9 cellular contexts compared by ENCODE assay signal in the genomic region with DNA sequence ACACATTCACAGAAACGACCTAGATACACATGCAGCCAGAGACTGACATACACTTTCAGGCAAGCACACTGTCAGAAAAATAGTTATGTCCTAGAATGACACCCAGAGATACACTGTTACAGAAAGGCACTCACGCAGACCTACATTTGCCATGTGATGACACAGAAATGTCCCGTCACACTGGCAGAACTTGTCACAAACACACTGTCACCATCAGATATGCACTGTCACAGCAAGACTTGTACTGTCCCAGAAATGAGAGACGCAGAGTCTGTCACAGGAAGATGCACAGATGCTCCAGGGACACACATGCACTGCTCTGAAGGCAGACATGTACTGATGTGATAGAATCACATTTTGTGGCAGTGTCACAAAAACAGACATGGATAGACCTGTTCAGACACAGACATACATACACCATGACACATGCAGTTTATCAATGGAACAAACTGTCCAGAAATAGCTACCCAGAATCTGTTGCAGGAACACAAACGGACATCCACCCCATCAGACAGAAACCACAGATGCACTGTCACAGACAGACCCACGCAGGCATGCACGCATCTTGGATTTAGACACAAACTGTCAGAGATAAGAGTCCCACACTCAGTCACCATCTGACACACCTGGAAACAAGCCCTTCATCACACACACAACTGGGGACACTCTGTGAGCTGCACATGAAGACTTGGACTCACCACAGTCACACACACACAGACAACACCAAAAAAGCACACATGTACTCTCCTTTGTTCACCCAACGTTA. TPM values are rescaled to one million over a fixed set of nuclear protein-coding genes. Genes with fewer than 3 reads are reported as not detected.
DNase-seq lines count a peak whose midpoint lies in the region; ATAC-seq and TF ChIP-seq lines count a peak whose summit lies in the region.
"Had no signal": no experiment of that assay in that cellular context is flagged by ENCODE, and none has a peak within 500 bp of the region (broad histone marks: within the 10 kb centered on the region; RNA-seq: fewer than 3 reads in every experiment).

No MANE protein-coding gene starts in this region.

- H3K4me3 ChIP-seq in right atrium auricular region (peak overlapping the region in 1 of 2 donors; percentile 53), mesodermal cell (ENCODE audit: extremely low read depth, insufficient read depth, low read length, poor library complexity, severe bottlenecking) (peak overlapping the region; percentile 52)

- peak overlapping the region; percentile 95 for H3K27ac Mint-ChIP-seq in activated naive CD4-positive, alpha-beta T cell treated with anti-CD3 and anti-CD28 coated beads, Interleukin-2, amount 10 ng/mL, durations not matched to agents 7 days and 5 days
- peak overlapping the region; percentile 88 for H3K27ac Mint-ChIP-seq in type B pancreatic cell

- no peaks in the 10 kb centered on the region for H3K27me3 ChIP-seq in right atrium auricular region

- peak overlapping the region; percentile 70 to 87 for H3K27ac ChIP-seq in right atrium auricular region
- H3K27ac ChIP-seq in mesodermal cell (ENCODE audit: low read depth, low read length, severe bottlenecking): no peak overlapping the region

- ATAC-seq in HG03432 (IDR thresholded peaks at IDR 0.05; ENCODE audit: unreplicated experiment) (no peak), GM21390 (IDR thresholded peaks at IDR 0.05; ENCODE audit: unreplicated experiment) (no peak), HG02798 (IDR thresholded peaks at IDR 0.05; ENCODE audit: poor library complexity, unreplicated experiment) (no peak)

- H3K9me3 Mint-ChIP-seq in activated naive CD4-positive, alpha-beta T cell treated with anti-CD3 and anti-CD28 coated beads, Interleukin-2, amount 10 ng/mL, durations not matched to agents 7 days and 5 days: no peaks in the 10 kb centered on the region
- no peaks in the 10 kb centered on the region for H3K9me3 Mint-ChIP-seq in type B pancreatic cell

- H3K27me3 Mint-ChIP-seq in activated naive CD4-positive, alpha-beta T cell treated with anti-CD3 and anti-CD28 coated beads, Interleukin-2, amount 10 ng/mL, durations not matched to agents 7 days and 5 days: no peaks in the 10 kb centered on the region
- no peaks in the 10 kb centered on the region for H3K27me3 Mint-ChIP-seq in type B pancreatic cell

- H3K4me1 Mint-ChIP-seq in activated naive CD4-positive, alpha-beta T cell treated with anti-CD3 and anti-CD28 coated beads, Interleukin-2, amount 10 ng/mL, durations not matched to agents 7 days and 5 days: peaks cover 49% of the 10 kb centered on the region
- peaks cover 17% of the 10 kb centered on the region for H3K4me1 Mint-ChIP-seq in type B pancreatic cell (ENCODE audit: unreplicated experiment)

- WGBS in mesodermal cell (ENCODE audit: insufficient coverage in 2 of 2), 2 experiments: 65 to 83% methylated on average over 4 to 5 of the region's 8 CpGs

- peaks cover 71% of the 10 kb centered on the region for H3K36me3 Mint-ChIP-seq in activated naive CD4-positive, alpha-beta T cell treated with anti-CD3 and anti-CD28 coated beads, Interleukin-2, amount 10 ng/mL, durations not matched to agents 7 days and 5 days
- peaks cover 4% of the 10 kb centered on the region for H3K36me3 Mint-ChIP-seq in type B pancreatic cell

- CTCF ChIA-PET in activated naive CD4-positive, alpha-beta T cell treated with anti-CD3 and anti-CD28 coated beads, Interleukin-2, amount 10 ng/mL, durations not matched to agents 7 days and 5 days (lab: Charles Lee): interaction anchor here (3.6 kb wide), 1 partner anchor 17 kb away, joined by 24 read pairs; no protein-coding TSS in a partner anchor

- DNase-seq in right atrium auricular region (ENCODE audit: low spot score) (no peak), cardiac septum (ENCODE audit: low spot score) (no peak), type B pancreatic cell (ENCODE audit: extremely low spot score, unreplicated experiment) (no peak)
- peak; percentile 56 for DNase-seq in activated naive CD4-positive, alpha-beta T cell treated with anti-CD3 and anti-CD28 coated beads, Interleukin-2, amount 10 ng/mL, durations not matched to agents 7 days and 5 days
- DNase-seq: NCI-H1417 treated with DMSO at 0.1 percent for 48 hours had no signal

- TF ChIP-seq CTCF in right atrium auricular region (IDR thresholded peaks at IDR 0.05) (no peak), type B pancreatic cell (conservative IDR thresholded peaks at IDR 0.05) (no peak)

- peaks cover 22% of the 10 kb centered on the region for H3K36me3 ChIP-seq in right atrium auricular region
- peaks cover 21% of the 10 kb centered on the region for H3K36me3 ChIP-seq in mesodermal cell (ENCODE audit: control insufficient read depth, insufficient read depth, low read length)

- H3K4me1 ChIP-seq in right atrium auricular region (peaks cover 0 to 24% of the 10 kb centered on the region in 2 donors), mesodermal cell (ENCODE audit: control insufficient read depth, insufficient read depth, low read length, poor library complexity, severe bottlenecking) (peaks cover 16% of the 10 kb centered on the region)

- intact Hi-C loops in cardiac septum (cut with DNase I): loop anchor here (5.0 to 10.0 kb wide), 2 partner anchors 37 to 275 kb away; partner anchors contain the start of gene OTUD5

- H3K9me3 ChIP-seq in right atrium auricular region: no peaks in the 10 kb centered on the region
- no peaks in the 10 kb centered on the region for H3K9me3 ChIP-seq in mesodermal cell (ENCODE audit: control insufficient read depth, low read length)

- H3K4me3 Mint-ChIP-seq in activated naive CD4-positive, alpha-beta T cell treated with anti-CD3 and anti-CD28 coated beads, Interleukin-2, amount 10 ng/mL, durations not matched to agents 7 days and 5 days: peak overlapping the region; percentile 94
- H3K4me3 Mint-ChIP-seq in type B pancreatic cell: peak overlapping the region; percentile 88

RNA-seq across cellular contexts. Expression of gene PIM2, which starts 1.3 kb away (rescaled TPM):
- 1 to 10 TPM; 5.4 to 9.1 TPM for total RNA-seq in right atrium auricular region
- 2.7 TPM for total RNA-seq in cardiac septum
- polyA plus RNA-seq in mesodermal cell (2013, experiment 1 of 2): 6.9 TPM
- 7.1 TPM for polyA plus RNA-seq in mesodermal cell (2013, experiment 2 of 2)
- 9.3 and 11.5 TPM in 2 replicates for total RNA-seq in type B pancreatic cell (ENCODE audit: low replicate concordance)

RNA-seq across cellular contexts. Expression of gene SLC35A2, which starts 8.7 kb away (rescaled TPM):
- total RNA-seq in right atrium auricular region (10 to 100 TPM; 16.8 to 18.8 TPM), cardiac septum (13.0 TPM), type B pancreatic cell (ENCODE audit: low replicate concordance) (33.3 and 79.0 TPM in 2 replicates)
- 22.6 TPM for polyA plus RNA-seq in mesodermal cell (2013, experiment 1 of 2)
- 18.7 TPM for polyA plus RNA-seq in mesodermal cell (2013, experiment 2 of 2)

RNA-seq across cellular contexts. Expression of gene PQBP1, which starts 22.4 kb away (rescaled TPM):
- total RNA-seq in right atrium auricular region: 10 to 100 TPM; 44.4 to 66.7 TPM
- total RNA-seq in cardiac septum: 42.2 TPM
- 55.0 TPM for polyA plus RNA-seq in mesodermal cell (2013, experiment 1 of 2)
- polyA plus RNA-seq in mesodermal cell (2013, experiment 2 of 2): 55.0 TPM
- total RNA-seq in type B pancreatic cell (ENCODE audit: low replicate concordance): 58.6 and 77.9 TPM in 2 replicates

RNA-seq across cellular contexts. Expression of gene TIMM17B, which starts 22.6 kb away (rescaled TPM):
- total RNA-seq in right atrium auricular region (10 to 100 TPM; 49.2 to 56.5 TPM), cardiac septum (49.8 TPM), type B pancreatic cell (ENCODE audit: low replicate concordance) (64.4 and 77.4 TPM in 2 replicates)
- polyA plus RNA-seq in mesodermal cell (2013, experiment 1 of 2): 69.0 TPM
- 64.0 TPM for polyA plus RNA-seq in mesodermal cell (2013, experiment 2 of 2)

RNA-seq across cellular contexts. Expression of gene OTUD5, which starts 37.3 kb away (rescaled TPM):
- 10 to 100 TPM; 15.4 to 23.9 TPM for total RNA-seq in right atrium auricular region
- total RNA-seq in cardiac septum: 29.1 TPM
- polyA plus RNA-seq in mesodermal cell (2013, experiment 1 of 2): 52.1 TPM
- 48.0 TPM for polyA plus RNA-seq in mesodermal cell (2013, experiment 2 of 2)
- 49.5 and 53.1 TPM in 2 replicates for total RNA-seq in type B pancreatic cell (ENCODE audit: low replicate concordance)
